In the genomic region with DNA sequence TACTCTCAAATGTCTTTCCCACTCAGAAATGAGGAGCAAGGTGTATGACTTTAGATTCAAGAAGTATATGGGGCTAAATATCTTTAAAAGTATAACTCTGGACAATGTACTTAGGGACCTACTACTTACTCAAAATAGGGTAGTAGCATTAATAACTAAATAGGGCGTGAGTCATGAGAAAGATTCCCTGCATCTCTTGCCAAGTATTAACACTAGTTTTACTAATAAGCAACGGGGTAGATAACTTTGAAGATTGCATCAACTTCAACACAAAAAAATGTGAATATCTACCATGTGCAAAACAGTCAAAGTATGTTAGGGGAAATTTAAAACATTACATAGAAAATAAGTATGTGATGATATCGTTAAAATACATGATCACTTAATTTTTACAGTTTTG, we compare ENCODE assay signal across 28 cellular contexts.
"Had no signal": no experiment of that assay in that cellular context is flagged by ENCODE, and none has a peak within 500 bp of the region (broad histone marks: within the 10 kb centered on the region; RNA-seq: fewer than 3 reads in every experiment).

No MANE protein-coding gene starts in this region.

- H3K27me3 ChIP-seq: colonic mucosa, esophagus squamous epithelium, heart right ventricle, neutrophil, right atrium auricular region, testis, tibial artery had no signal

- H3K9me3 ChIP-seq: colonic mucosa, esophagus squamous epithelium, heart right ventricle, mucosa of descending colon, neutrophil, right atrium auricular region, testis, tibial artery had no signal

- H3K4me3 ChIP-seq: colonic mucosa, esophagus squamous epithelium, heart right ventricle, lung, mucosa of descending colon, right atrium auricular region, smooth muscle cell, testis, tibial artery had no signal

- H2AFZ ChIP-seq: parathyroid adenoma had no signal

- H3K9ac ChIP-seq: parathyroid adenoma had no signal

- H3K4me2 ChIP-seq: smooth muscle cell had no signal

- H3K36me3 ChIP-seq: colonic mucosa, esophagus squamous epithelium, heart right ventricle, neutrophil, right atrium auricular region had no signal

- H3K4me1 ChIP-seq: colonic mucosa, parathyroid adenoma, testis had no signal

- DNase-seq: central memory CD4-positive, alpha-beta T cell; colonic mucosa; effector CD8-positive, alpha-beta T cell; endodermal cell; erythroblast; esophagus squamous epithelium; foreskin melanocyte; glutamatergic neuron; heart right ventricle; hippocampal formation; left ventricle myocardium superior; mucosa of descending colon; naive B cell; stimulated activated CD4-positive, alpha-beta T cell treated with anti-CD3 and anti-CD28 coated beads, Interleukin-12 subunit alpha, Interleukin-12 subunit beta, amount 100 ng/mL, for 4 hours; stimulated activated CD4-positive, alpha-beta T cell treated with anti-CD3 and anti-CD28 coated beads, Interleukin-1b, Interleukin-23, amount 100 ng/mL, for 48 hours; stimulated activated CD4-positive, alpha-beta T cell treated with anti-CD3 and anti-CD28 coated beads, Interleukin-4, amount 100 ng/mL, for 1 hour; stimulated activated CD8-positive, alpha-beta memory T cell treated with anti-CD3 and anti-CD28 coated beads, Interleukin-4, amount 100 ng/mL, for 48 hours; stimulated activated naive CD4-positive, alpha-beta T cell treated with Interleukin-2 at 50 U/mL for 16 hours; substantia nigra; testis; tibial artery had no signal

- ATAC-seq: heart right ventricle; left ventricle myocardium superior; mucosa of descending colon; natural killer cell treated with Interleukin-12 subunit alpha and Interleukin-12 subunit beta and Interleukin-15 and Interleukin-18, amount 100 ng/mL, for 72 hours; sciatic nerve had no signal

- H3K27ac ChIP-seq: colonic mucosa, esophagus squamous epithelium, heart right ventricle, neutrophil, parathyroid adenoma, right atrium auricular region, testis, tibial artery had no signal

- H3K79me2 ChIP-seq: parathyroid adenoma had no signal
